Comparison of ENCODE assay signal across 9 cellular contexts in genomic region chr16:30715777-30716445, GRCh38. TPM values are rescaled to one million over a fixed set of nuclear protein-coding genes. Genes with fewer than 3 reads are reported as not detected.
DNase-seq lines count a peak whose midpoint lies in the region; ATAC-seq, FAIRE-seq and TF ChIP-seq lines count a peak whose summit lies in the region.
"Had no signal": no experiment of that assay in that cellular context is flagged by ENCODE, and none has a peak within 500 bp of the region (broad histone marks: within the 10 kb centered on the region; RNA-seq: fewer than 3 reads in every experiment).

No MANE protein-coding gene starts in this region.

- H3K27ac ChIP-seq in K562 (ENCODE audit: extremely low read depth, low read depth, low read length) = no peak overlapping the region; the same call in 2 of the 3 replicates

- no peaks in the 10 kb centered on the region for H3K9me3 ChIP-seq in K562 (replicated peaks; ENCODE audit: control insufficient read depth, insufficient read depth, low read depth, low read length)
- H3K9me3 ChIP-seq: thoracic aorta had no signal

- H3K9me3 Mint-ChIP-seq in T-helper 1 cell treated with Interleukin-12 subunit alpha and Interleukin-12 subunit beta and Interleukin-4 antibody, amounts not matched to agents 30 μg/mL and 1 μg/mL, for 36 hours = no peaks in the 10 kb centered on the region

- BruUV-seq in K562 (replicated peaks; lab: Mats Ljungman, UMichigan) = no TSS peak

- H3K9me1 ChIP-seq in K562 (ENCODE audit: control insufficient read depth, insufficient read depth, low read length) = no peaks in the 10 kb centered on the region

- no peaks in the 10 kb centered on the region for H3K27me3 ChIP-seq in K562 (ENCODE audit: control insufficient read depth in 2 of 2, insufficient read depth in 2 of 2, low read length in 2 of 2)

- peaks cover 23% of the 10 kb centered on the region for H3K4me1 Mint-ChIP-seq in T-helper 1 cell treated with Interleukin-12 subunit alpha and Interleukin-12 subunit beta and Interleukin-4 antibody, amounts not matched to agents 30 μg/mL and 1 μg/mL, for 36 hours (ENCODE audit: low read depth)

- no peak overlapping the region for H3K4me2 ChIP-seq in K562 (ENCODE audit: insufficient read depth, low read length)

- peak; percentile 81 for FAIRE-seq in K562 (lab: Jason Lieb, UNC)

- DNase-seq in EH (ENCODE audit: low read depth) = peak; percentile 72
- peak in 1 of 4 experiments; percentile 24 for DNase-seq in K562 (ENCODE audit: extremely low read depth in 1 of 4, low spot score in 3 of 4)
- peak; percentile 23 for DNase-seq in stimulated activated CD4-positive, alpha-beta T cell treated with anti-CD3 and anti-CD28 coated beads, Interleukin-12 subunit alpha, Interleukin-12 subunit beta, amount 100 ng/mL, for 4 hours
- no peak for DNase-seq in globus pallidus (ENCODE audit: low spot score)
- DNase-seq in Right ventricle myocardium superior = no peak
- no peak for DNase-seq in SHP77 treated with DMSO at 0.1 percent for 48 hours (lab: John Stamatoyannopoulos, UW)

- no peak; the same call in none of the 3 replicates for ATAC-seq in K562
- no peak for ATAC-seq in HG03457 (IDR thresholded peaks at IDR 0.05; ENCODE audit: unreplicated experiment)
- ATAC-seq in Right ventricle myocardium superior (ENCODE audit: poor library complexity) = no peak

- peaks cover 67% of the 10 kb centered on the region for H3K36me3 Mint-ChIP-seq in T-helper 1 cell treated with Interleukin-12 subunit alpha and Interleukin-12 subunit beta and Interleukin-4 antibody, amounts not matched to agents 30 μg/mL and 1 μg/mL, for 36 hours (ENCODE audit: low read depth)

- TF ChIP-seq RAD21 in K562 (CRISPR knock-in tag; conservative IDR thresholded peaks at IDR 0.05 in 1 of 2, IDR thresholded peaks at IDR 0.05 in 1 of 2) = no peak

- intact Hi-C loops in K562 (cut with micrococcal nuclease) = loop anchor here (10.0 kb wide), 1 partner anchor 59 kb away; no protein-coding TSS in a partner anchor
- intact Hi-C loops in Right ventricle myocardium superior (cut with DNase I) = no loop called here

- POLR2A ChIA-PET in K562 (lab: Yijun Ruan, JAX) = interaction anchor here (0.6 to 2.3 kb wide), 3 partner anchors 9 to 11 kb away, joined by 3 to 6 read pairs (median 6); no protein-coding TSS in a partner anchor

- no peaks in the 10 kb centered on the region for H3K4me1 ChIP-seq in K562 (replicated peaks in 1 of 2; ENCODE audit: control insufficient read depth in 2 of 2, insufficient read depth in 2 of 2, low read length in 2 of 2)

- H3K36me3 ChIP-seq in K562 (ENCODE audit: control insufficient read depth, insufficient read depth, low read length) = peaks cover 91% of the 10 kb centered on the region

- no peak overlapping the region for H2AFZ ChIP-seq in K562 (ENCODE audit: low read depth, low read length)

- no peaks in the 10 kb centered on the region for H3K27me3 Mint-ChIP-seq in T-helper 1 cell treated with Interleukin-12 subunit alpha and Interleukin-12 subunit beta and Interleukin-4 antibody, amounts not matched to agents 30 μg/mL and 1 μg/mL, for 36 hours (ENCODE audit: low read depth)

- TF ChIP-seq CTCF in K562 (IDR thresholded peaks at IDR 0.05 in 2 of 3, conservative IDR thresholded peaks at IDR 0.05 in 1 of 3; ENCODE audit: insufficient read depth in 2 of 3, low read depth in 1 of 3, low read length in 3 of 3) = no peak

- CTCF ChIA-PET in K562 (lab: Yijun Ruan, JAX; ENCODE audit: low intra/inter-chr PET ratio) = no interaction called here

- TF ChIP-seq POLR2A in K562 (conservative IDR thresholded peaks at IDR 0.05) = no peak

- H3K79me2 ChIP-seq in K562 (ENCODE audit: control insufficient read depth, insufficient read depth, low read length) = peaks cover 21% of the 10 kb centered on the region

- no peak overlapping the region for H3K4me3 ChIP-seq in K562
- H3K4me3 ChIP-seq: thoracic aorta had no signal

- H3K9ac ChIP-seq in K562 (ENCODE audit: insufficient read depth in 1 of 2, low read depth in 2 of 2, low read length in 2 of 2) = no peak overlapping the region

- peak overlapping the region; percentile 81 for H3K4me3 Mint-ChIP-seq in T-helper 1 cell treated with Interleukin-12 subunit alpha and Interleukin-12 subunit beta and Interleukin-4 antibody, amounts not matched to agents 30 μg/mL and 1 μg/mL, for 36 hours

- 0 out of 2 replicates have a peak, but pooled peaks cover 6% of the 10 kb centered on the region for H4K20me1 ChIP-seq in K562 (replicated peaks; ENCODE audit: control insufficient read depth, insufficient read depth, low read length)

- WGBS in K562 (ENCODE audit: insufficient coverage, low coverage, missing lambda C conversion rate) = 82% methylated on average over 16 of the region's 17 CpGs

- TF ChIP-seq EP300 in K562 (IDR thresholded peaks at IDR 0.05; ENCODE audit: low read length) = no peak

- in situ Hi-C loops in K562 (cut with MboI) = no loop called here

- peak overlapping the region; percentile 96 for H3K27ac Mint-ChIP-seq in T-helper 1 cell treated with Interleukin-12 subunit alpha and Interleukin-12 subunit beta and Interleukin-4 antibody, amounts not matched to agents 30 μg/mL and 1 μg/mL, for 36 hours

RNA-seq across cellular contexts. Expression of gene SRCAP, which starts 16.9 kb away (rescaled TPM):
- total RNA-seq in K562 (2011; cell fraction: chromatin; rRNA removed; ENCODE audit: low replicate concordance) = 89.8 and 132 TPM in 2 replicates
- 44.6 and 46.2 TPM in 2 replicates for total RNA-seq in K562 (2011; cell fraction: nucleolus; rRNA removed)
- total RNA-seq in K562 (2011; cell fraction: nucleoplasm; rRNA removed) = 58.6 and 74.8 TPM in 2 replicates
- total RNA-seq in K562 (2014; rRNA removed) = 16.0 and 16.3 TPM in 2 replicates
- 3.5 and 3.7 TPM in 2 replicates for total RNA-seq in K562 (2014; rRNA removed; fragmentation: Illumina TruSeq; extraction: Trizol)
- 5.8 and 7.9 TPM in 2 replicates for total RNA-seq in K562 (2015; rRNA removed; fragmentation: Illumina TruSeq; extraction: Trizol)
- total RNA-seq in K562 (2021) = 58.9 and 62.6 TPM in 2 replicates
- polyA plus RNA-seq in K562 (2011; rRNA removed) = 2.2 and 6.4 TPM in 2 replicates
- polyA plus RNA-seq in K562 (2011; cell fraction: cytosol; rRNA removed) = 1.9 and 3.2 TPM in 2 replicates
- 18.6 and 29.8 TPM in 2 replicates for polyA plus RNA-seq in K562 (2011; cell fraction: nucleus; rRNA removed)
- polyA plus RNA-seq in K562 (2012) = 16.6 and 25.8 TPM in 2 replicates
- polyA plus RNA-seq in K562 (2014; fragmentation: Illumina TruSeq; extraction: Trizol) = 14.9 and 21.0 TPM in 2 replicates
- under 1 TPM; 0.21 to 0.53 TPM for polyA plus RNA-seq in K562 (2014; fragmentation: Nextera tagmentation; extraction: Ambion mirVana)
- polyA plus RNA-seq in K562 (2014; rRNA removed) = 11.4 and 17.0 TPM in 2 replicates
- polyA minus RNA-seq in K562 (2011; rRNA and poly(A)+ RNA removed) = 11.0 and 11.9 TPM in 2 replicates
- polyA minus RNA-seq in K562 (2011; cell fraction: cytosol; rRNA and poly(A)+ RNA removed) = 21.7 and 27.4 TPM in 2 replicates
- polyA minus RNA-seq in K562 (2011; cell fraction: nucleus; rRNA and poly(A)+ RNA removed) = 17.2 and 20.0 TPM in 2 replicates
- 36.7 TPM for total RNA-seq in Right ventricle myocardium superior

RNA-seq across cellular contexts. Expression of gene PHKG2, which starts 32.3 kb away (rescaled TPM):
- 128 and 290 TPM in 2 replicates for total RNA-seq in K562 (2011; cell fraction: chromatin; rRNA removed; ENCODE audit: low replicate concordance)
- 161 and 163 TPM in 2 replicates for total RNA-seq in K562 (2011; cell fraction: nucleolus; rRNA removed)
- 157 and 194 TPM in 2 replicates for total RNA-seq in K562 (2011; cell fraction: nucleoplasm; rRNA removed)
- total RNA-seq in K562 (2014; rRNA removed) = 30.7 and 45.9 TPM in 2 replicates
- total RNA-seq in K562 (2014; rRNA removed; fragmentation: Illumina TruSeq; extraction: Trizol) = 18.3 and 21.2 TPM in 2 replicates
- 23.9 and 25.2 TPM in 2 replicates for total RNA-seq in K562 (2015; rRNA removed; fragmentation: Illumina TruSeq; extraction: Trizol)
- 39.7 and 40.7 TPM in 2 replicates for total RNA-seq in K562 (2021)
- polyA plus RNA-seq in K562 (2011; rRNA removed) = 44.1 and 54.4 TPM in 2 replicates
- 44.6 and 56.8 TPM in 2 replicates for polyA plus RNA-seq in K562 (2011; cell fraction: cytosol; rRNA removed)
- polyA plus RNA-seq in K562 (2011; cell fraction: nucleus; rRNA removed) = 182 and 233 TPM in 2 replicates
- polyA plus RNA-seq in K562 (2012) = 30.6 and 41.6 TPM in 2 replicates
- 39.2 and 41.0 TPM in 2 replicates for polyA plus RNA-seq in K562 (2014; fragmentation: Illumina TruSeq; extraction: Trizol)
- 10 to 100 TPM in 1 of 2 experiments, 1 to 10 TPM in 1; 5.8 to 14.1 TPM for polyA plus RNA-seq in K562 (2014; fragmentation: Nextera tagmentation; extraction: Ambion mirVana)
- polyA plus RNA-seq in K562 (2014; rRNA removed) = 50.4 and 54.2 TPM in 2 replicates
- polyA minus RNA-seq in K562 (2011; rRNA and poly(A)+ RNA removed) = 19.6 and 26.2 TPM in 2 replicates
- 14.9 and 17.4 TPM in 2 replicates for polyA minus RNA-seq in K562 (2011; cell fraction: cytosol; rRNA and poly(A)+ RNA removed)
- 36.2 and 39.6 TPM in 2 replicates for polyA minus RNA-seq in K562 (2011; cell fraction: nucleus; rRNA and poly(A)+ RNA removed)
- 13.4 TPM for total RNA-seq in Right ventricle myocardium superior

RNA-seq across cellular contexts. Expression of gene CFAP119, which starts 46.0 kb away (rescaled TPM):
- 23.0 and 52.3 TPM in 2 replicates for total RNA-seq in K562 (2011; cell fraction: chromatin; rRNA removed; ENCODE audit: low replicate concordance)
- 44.0 and 46.5 TPM in 2 replicates for total RNA-seq in K562 (2011; cell fraction: nucleolus; rRNA removed)
- 24.7 and 39.0 TPM in 2 replicates for total RNA-seq in K562 (2011; cell fraction: nucleoplasm; rRNA removed)
- total RNA-seq in K562 (2014; rRNA removed) = 16.1 and 18.5 TPM in 2 replicates
- 4.2 and 6.1 TPM in 2 replicates for total RNA-seq in K562 (2014; rRNA removed; fragmentation: Illumina TruSeq; extraction: Trizol)
- 7.0 and 7.4 TPM in 2 replicates for total RNA-seq in K562 (2015; rRNA removed; fragmentation: Illumina TruSeq; extraction: Trizol)
- 18.4 and 20.0 TPM in 2 replicates for total RNA-seq in K562 (2021)
- 13.5 and 16.3 TPM in 2 replicates for polyA plus RNA-seq in K562 (2011; rRNA removed)
- 10.6 and 19.6 TPM in 2 replicates for polyA plus RNA-seq in K562 (2011; cell fraction: cytosol; rRNA removed)
- polyA plus RNA-seq in K562 (2011; cell fraction: nucleus; rRNA removed) = 107 and 225 TPM in 2 replicates
- 14.9 and 20.9 TPM in 2 replicates for polyA plus RNA-seq in K562 (2012)
- 9.0 and 9.6 TPM in 2 replicates for polyA plus RNA-seq in K562 (2014; fragmentation: Illumina TruSeq; extraction: Trizol)
- 1 to 10 TPM; 5.5 to 6.2 TPM for polyA plus RNA-seq in K562 (2014; fragmentation: Nextera tagmentation; extraction: Ambion mirVana)
- 33.7 and 38.2 TPM in 2 replicates for polyA plus RNA-seq in K562 (2014; rRNA removed)
- 1.2 and 2.5 TPM in 2 replicates for polyA minus RNA-seq in K562 (2011; rRNA and poly(A)+ RNA removed)
- polyA minus RNA-seq in K562 (2011; cell fraction: cytosol; rRNA and poly(A)+ RNA removed) = 3.8 and 4.2 TPM in 2 replicates
- polyA minus RNA-seq in K562 (2011; cell fraction: nucleus; rRNA and poly(A)+ RNA removed) = 16.9 and 21.3 TPM in 2 replicates
- total RNA-seq in Right ventricle myocardium superior = 0.46 TPM

RNA-seq across cellular contexts. Expression of gene RNF40, which starts 46.2 kb away (rescaled TPM):
- total RNA-seq in K562 (2011; cell fraction: chromatin; rRNA removed; ENCODE audit: low replicate concordance) = 149 and 268 TPM in 2 replicates
- total RNA-seq in K562 (2011; cell fraction: nucleolus; rRNA removed) = 112 and 115 TPM in 2 replicates
- 105 and 116 TPM in 2 replicates for total RNA-seq in K562 (2011; cell fraction: nucleoplasm; rRNA removed)
- total RNA-seq in K562 (2014; rRNA removed) (81.9 and 95.6 TPM in 2 replicates), K562 (2014; rRNA removed; fragmentation: Illumina TruSeq; extraction: Trizol) (73.7 and 81.5 TPM in 2 replicates), K562 (2015; rRNA removed; fragmentation: Illumina TruSeq; extraction: Trizol) (76.4 and 82.9 TPM in 2 replicates), K562 (2021) (124 and 129 TPM in 2 replicates), Right ventricle myocardium superior (29.4 TPM)
- polyA plus RNA-seq in K562 (2011; rRNA removed) (91.7 and 97.8 TPM in 2 replicates), K562 (2014; fragmentation: Illumina TruSeq; extraction: Trizol) (107 and 115 TPM in 2 replicates), K562 (2014; fragmentation: Nextera tagmentation; extraction: Ambion mirVana) (1 to 10 TPM; 6.2 to 9.1 TPM), K562 (2014; rRNA removed) (68.2 and 75.6 TPM in 2 replicates)
- polyA plus RNA-seq in K562 (2011; cell fraction: cytosol; rRNA removed) = 60.8 and 77.4 TPM in 2 replicates
- 137 and 170 TPM in 2 replicates for polyA plus RNA-seq in K562 (2011; cell fraction: nucleus; rRNA removed)
- 78.5 and 80.4 TPM in 2 replicates for polyA plus RNA-seq in K562 (2012)
- polyA minus RNA-seq in K562 (2011; rRNA and poly(A)+ RNA removed) = 89.9 and 91.7 TPM in 2 replicates
- polyA minus RNA-seq in K562 (2011; cell fraction: cytosol; rRNA and poly(A)+ RNA removed) = 61.7 and 77.1 TPM in 2 replicates
- 39.2 and 51.2 TPM in 2 replicates for polyA minus RNA-seq in K562 (2011; cell fraction: nucleus; rRNA and poly(A)+ RNA removed)

RNA-seq across cellular contexts. Expression of gene FBRS, which starts 57.7 kb away (rescaled TPM):
- total RNA-seq in K562 (2011; cell fraction: chromatin; rRNA removed; ENCODE audit: low replicate concordance) = 93.9 and 185 TPM in 2 replicates
- 89.2 and 107 TPM in 2 replicates for total RNA-seq in K562 (2011; cell fraction: nucleolus; rRNA removed)
- total RNA-seq in K562 (2011; cell fraction: nucleoplasm; rRNA removed) = 100 and 120 TPM in 2 replicates
- total RNA-seq in K562 (2014; rRNA removed) (13.1 and 19.0 TPM in 2 replicates), K562 (2014; rRNA removed; fragmentation: Illumina TruSeq; extraction: Trizol) (6.9 and 8.1 TPM in 2 replicates), K562 (2015; rRNA removed; fragmentation: Illumina TruSeq; extraction: Trizol) (15.6 and 17.9 TPM in 2 replicates), K562 (2021) (50.1 and 59.5 TPM in 2 replicates), Right ventricle myocardium superior (28.3 TPM)
- polyA plus RNA-seq in K562 (2011; rRNA removed) (5.4 and 11.8 TPM in 2 replicates), K562 (2014; fragmentation: Illumina TruSeq; extraction: Trizol) (21.7 and 32.6 TPM in 2 replicates), K562 (2014; fragmentation: Nextera tagmentation; extraction: Ambion mirVana) (under 1 TPM; 0.32 to 0.46 TPM), K562 (2014; rRNA removed) (21.9 and 25.1 TPM in 2 replicates)
- polyA plus RNA-seq in K562 (2011; cell fraction: cytosol; rRNA removed) = 4.5 and 5.9 TPM in 2 replicates
- polyA plus RNA-seq in K562 (2011; cell fraction: nucleus; rRNA removed) = 95.4 and 113 TPM in 2 replicates
- 30.9 and 42.6 TPM in 2 replicates for polyA plus RNA-seq in K562 (2012)
- polyA minus RNA-seq in K562 (2011; rRNA and poly(A)+ RNA removed) = 9.1 and 10.0 TPM in 2 replicates
- polyA minus RNA-seq in K562 (2011; cell fraction: cytosol; rRNA and poly(A)+ RNA removed) = 10.9 and 11.7 TPM in 2 replicates
- 49.8 and 67.5 TPM in 2 replicates for polyA minus RNA-seq in K562 (2011; cell fraction: nucleus; rRNA and poly(A)+ RNA removed)

Comparison
In these comparisons a context has a peak if more than half of its experiments do, and no peak if none do; other contexts are left out.
1. DNase-seq: peak in EH (single experiment) and stimulated activated CD4-positive, alpha-beta T cell treated with anti-CD3 and anti-CD28 coated beads, Interleukin-12 subunit alpha, Interleukin-12 subunit beta, amount 100 ng/mL, for 4 hours (single experiment); none in globus pallidus (single experiment), Right ventricle myocardium superior (single experiment) and SHP77 treated with DMSO at 0.1 percent for 48 hours (single experiment).